Comparison of ENCODE assay signal across 8 cellular contexts in genomic region chr12:32918890-32919791, GRCh38. TPM values are rescaled to one million over a fixed set of nuclear protein-coding genes. Genes with fewer than 3 reads are reported as not detected.
DNase-seq lines count a peak whose midpoint lies in the region; ATAC-seq and TF ChIP-seq lines count a peak whose summit lies in the region.

No MANE protein-coding gene starts in this region.

- no peaks in the 10 kb centered on the region for H3K36me3 ChIP-seq in Peyer's patch
- H3K36me3 ChIP-seq in skeletal muscle satellite cell (ENCODE audit: insufficient read depth, low read length), result no peaks in the 10 kb centered on the region

- no peak overlapping the region for H3K27ac Mint-ChIP-seq in glutamatergic neuron (ENCODE audit: unreplicated experiment)

- no peaks in the 10 kb centered on the region for H3K27me3 Mint-ChIP-seq in glutamatergic neuron (ENCODE audit: unreplicated experiment)

- no peak for ATAC-seq in GM21447 (IDR thresholded peaks at IDR 0.05; ENCODE audit: unreplicated experiment)
- no peak for ATAC-seq in HG02870 (IDR thresholded peaks at IDR 0.05; ENCODE audit: unreplicated experiment)

- H3K4me1 Mint-ChIP-seq in glutamatergic neuron (ENCODE audit: low read depth, unreplicated experiment), result no peaks in the 10 kb centered on the region

- POLR2A ChIA-PET in GM10248 (lab: Yijun Ruan, JAX), result no interaction called here

- peak; percentile 26 for DNase-seq in GM10248 (ENCODE audit: extremely low spot score)
- peak; percentile 27 for DNase-seq in HPDE6-E6E7 (ENCODE audit: extremely low spot score)
- no peak for DNase-seq in Peyer's patch
- no peak for DNase-seq in glutamatergic neuron
- DNase-seq in T1000 (lab: John Stamatoyannopoulos, UW), result no peak

- H3K36me3 Mint-ChIP-seq in glutamatergic neuron (ENCODE audit: unreplicated experiment), result no peaks in the 10 kb centered on the region

- H3K9me3 Mint-ChIP-seq in glutamatergic neuron (ENCODE audit: unreplicated experiment), result no peaks in the 10 kb centered on the region

- no peak for TF ChIP-seq POLR2A in Peyer's patch (IDR thresholded peaks at IDR 0.05)

- H3K4me3 Mint-ChIP-seq in glutamatergic neuron (ENCODE audit: unreplicated experiment), result no peak overlapping the region

- H3K4me2 ChIP-seq in skeletal muscle satellite cell (ENCODE audit: low read length), result peak overlapping the region; percentile 48

- H3K9ac ChIP-seq in skeletal muscle satellite cell (ENCODE audit: low read depth, low read length), result no peak overlapping the region

- H3K4me3 ChIP-seq in Peyer's patch (no peak overlapping the region), skeletal muscle satellite cell (ENCODE audit: low read length) (no peak overlapping the region)

- H3K4me1 ChIP-seq in Peyer's patch (no peaks in the 10 kb centered on the region), skeletal muscle satellite cell (ENCODE audit: control insufficient read depth, insufficient read depth, low read length) (peaks cover 50% of the 10 kb centered on the region)

- CTCF ChIA-PET in GM10248 (lab: Yijun Ruan, JAX), result interaction anchor here (0.9 to 1.9 kb wide), 4 partner anchors 9 to 163 kb away, joined by 3 to 19 read pairs (median 4); partner anchors contain the start of gene YARS2

- H3K27me3 ChIP-seq in Peyer's patch (no peaks in the 10 kb centered on the region), skeletal muscle satellite cell (ENCODE audit: control insufficient read depth, insufficient read depth, low read length) (peaks cover 5% of the 10 kb centered on the region)

- H3K27ac ChIP-seq in Peyer's patch, result no peak overlapping the region

- peak; percentile 38 for TF ChIP-seq CTCF in GM10248 (IDR thresholded peaks at IDR 0.05; ENCODE audit: control extremely low read depth, extremely low read depth, low read depth, missing control alignments)
- peak in 5 of 6 experiments; percentile 3 to 62 (median 59) for TF ChIP-seq CTCF in Peyer's patch (IDR thresholded peaks at IDR 0.05)
- peak; percentile 49 for TF ChIP-seq CTCF in glutamatergic neuron (IDR thresholded peaks at IDR 0.05; ENCODE audit: partially characterized antibody, unreplicated experiment)

- H3K9me3 ChIP-seq in Peyer's patch, result no peaks in the 10 kb centered on the region
- H3K9me3 ChIP-seq in skeletal muscle satellite cell (replicated peaks; ENCODE audit: low read length), result no peaks in the 10 kb centered on the region

RNA-seq across cellular contexts. Expression of gene PKP2, which starts 22.6 kb away (rescaled TPM):
- total RNA-seq in Peyer's patch (100 to 1,000 TPM in 1 of 4 donors, 10 to 100 TPM in 3; 42.9 to 103 (median 64.8) TPM), glutamatergic neuron (ENCODE audit: unreplicated experiment) (2.5 TPM)
- 0.44 TPM in 1 of 2 replicates, not detected in the other for total RNA-seq in skeletal muscle satellite cell (2012; rRNA removed)

Comparison
In these comparisons a context has a peak if more than half of its experiments do, and no peak if none do; other contexts are left out.
1. DNase-seq: peak in GM10248 (single experiment) and HPDE6-E6E7 (single experiment); none in Peyer's patch (0 of 3), glutamatergic neuron (single experiment) and T1000 (single experiment).
2. RNA of gene PKP2, which starts 22.6 kb away (total RNA-seq): 42.9 to 103 TPM in Peyer's patch; 2.5 TPM in glutamatergic neuron (single experiment); every median in the first group is over 10 times any median in the second.
3. Peak in every context shown above with its lines, with median percentiles within 50 percentile points of each other: CTCF ChIP-seq.